In genomic region chr9:113454914-113455761, GRCh38 we compare ENCODE assay signal across 5 cellular contexts. TPM values are rescaled to one million over a fixed set of nuclear protein-coding genes. Genes with fewer than 3 reads are reported as not detected.
DNase-seq lines count a peak whose midpoint lies in the region; ATAC-seq and TF ChIP-seq lines count a peak whose summit lies in the region.

No MANE protein-coding gene starts in this region.

- no TSS peak for BruUV-seq in IMR-90 (replicated peaks; lab: Mats Ljungman, UMichigan)

- H2BK5ac ChIP-seq in IMR-90 (ENCODE audit: low read depth, low read length, poor library complexity, severe bottlenecking): peak overlapping the region; percentile 98

- WGBS in IMR-90 (ENCODE audit: extremely low coverage in 2 of 2, insufficient read length in 1 of 2), 2 experiments: no CpG with 5 or more reads among the region's 5 CpGs

- intact Hi-C loops in IMR-90 (cut with micrococcal nuclease): loop anchor here (1.0 to 5.0 kb wide), 4 partner anchors 30 to 136 kb away; no protein-coding TSS in a partner anchor
- intact Hi-C loops in breast epithelium (cut with DNase I; ENCODE audit: low total_unique reads): no loop called here

- H3K9me1 ChIP-seq in IMR-90 (ENCODE audit: insufficient read depth, low read length): peaks cover 7% of the 10 kb centered on the region; the same call in 1 of the 2 replicates

- no peak for TF ChIP-seq CTCF in IMR-90 (conservative IDR thresholded peaks at IDR 0.05; ENCODE audit: low read depth, low read length)
- no peak for TF ChIP-seq CTCF in breast epithelium (IDR thresholded peaks at IDR 0.05)
- no peak for TF ChIP-seq CTCF in osteocyte (IDR thresholded peaks at IDR 0.05)

- peak overlapping the region; percentile 96 for H4K91ac ChIP-seq in IMR-90 (ENCODE audit: insufficient read depth, low read depth, low read length)

- H3K36me3 ChIP-seq in IMR-90 (ENCODE audit: control insufficient read depth, insufficient read depth, low read length) (no peaks in the 10 kb centered on the region), breast epithelium (no peaks in the 10 kb centered on the region)
- H3K36me3 ChIP-seq in effector memory CD4-positive, alpha-beta T cell (ENCODE audit: control insufficient read depth, insufficient read depth, low read length): no peaks in the 10 kb centered on the region

- no peaks in the 10 kb centered on the region for H3K9me3 Mint-ChIP-seq in osteocyte (ENCODE audit: unreplicated experiment)

- H3K4ac ChIP-seq in IMR-90 (ENCODE audit: low read depth, low read length): peak overlapping the region; percentile 93

- no peaks in the 10 kb centered on the region for H4K20me1 ChIP-seq in IMR-90 (ENCODE audit: insufficient read depth, low read length)

- no peaks in the 10 kb centered on the region for H3K36me3 Mint-ChIP-seq in osteocyte (ENCODE audit: unreplicated experiment)

- peak; percentile 92 for ATAC-seq in IMR-90 (ENCODE audit: low read depth)

- H2BK120ac ChIP-seq in IMR-90 (ENCODE audit: low read depth, low read length): peak overlapping the region; percentile 98

- no peaks in the 10 kb centered on the region for H3K79me1 ChIP-seq in IMR-90 (ENCODE audit: low read depth in 1 of 2, low read length in 2 of 2)

- H3K14ac ChIP-seq in IMR-90 (replicated peaks; ENCODE audit: low read depth, low read length): peak overlapping the region; percentile 57

- H3K27ac ChIP-seq in IMR-90 (ENCODE audit: insufficient read depth, low read length): peak overlapping the region; percentile 100
- peak overlapping the region; percentile 82 to 88 for H3K27ac ChIP-seq in breast epithelium
- H3K27ac ChIP-seq in effector memory CD4-positive, alpha-beta T cell (ENCODE audit: insufficient read depth, low read length, poor library complexity, severe bottlenecking): no peak overlapping the region

- peak overlapping the region; percentile 93 to 94 for H4K8ac ChIP-seq in IMR-90 (ENCODE audit: low read depth in 2 of 2, low read length in 2 of 2)

- peak overlapping the region; percentile 88 for H2BK15ac ChIP-seq in IMR-90 (ENCODE audit: low read depth, low read length)

- peak overlapping the region; percentile 100 for H3K18ac ChIP-seq in IMR-90 (ENCODE audit: low read depth, low read length)

- in situ Hi-C loops in IMR-90 (cut with MboI; ENCODE audit: low sequenced_read_pairs): loop anchor here (5.0 kb wide), 1 partner anchor 127 kb away; no protein-coding TSS in a partner anchor

- CTCF ChIA-PET in IMR-90 (lab: Yijun Ruan, JAX): interaction anchor here (1.0 to 2.3 kb wide), 6 partner anchors 9 to 203 kb away, joined by 4 to 10 read pairs (median 8); no protein-coding TSS in a partner anchor

- 0 out of 2 replicates have a peak, but pooled peaks have one; percentile 11 for TF ChIP-seq RAD21 in IMR-90 (IDR thresholded peaks at IDR 0.05; ENCODE audit: low read length)

- H3K23ac ChIP-seq in IMR-90 (ENCODE audit: low read depth, low read length): peak overlapping the region; percentile 85

- POLR2A ChIA-PET in IMR-90 (lab: Charles Lee; ENCODE audit: unreplicated experiment): interaction anchor here (1.1 kb wide), 1 partner anchor 146 kb away, joined by 3 read pairs; no protein-coding TSS in a partner anchor

- H3K9me3 ChIP-seq in IMR-90 (ENCODE audit: control insufficient read depth, insufficient read depth, low read length): no peaks in the 10 kb centered on the region
- no peaks in the 10 kb centered on the region for H3K9me3 ChIP-seq in breast epithelium
- no peaks in the 10 kb centered on the region for H3K9me3 ChIP-seq in effector memory CD4-positive, alpha-beta T cell (ENCODE audit: control insufficient read depth, low read length)

- H3K27ac Mint-ChIP-seq in osteocyte (ENCODE audit: unreplicated experiment): peak overlapping the region; percentile 95

- dilution Hi-C loops in IMR-90 (cut with HindIII; ENCODE audit: low sequenced_read_pairs, unreplicated experiment): no loop called here

- no peak overlapping the region for H3K4me3 Mint-ChIP-seq in osteocyte (ENCODE audit: unreplicated experiment)

- H3K27me3 ChIP-seq in IMR-90 (ENCODE audit: control insufficient read depth, insufficient read depth, low read length): no peaks in the 10 kb centered on the region
- H3K27me3 ChIP-seq in breast epithelium: no peaks in the 10 kb centered on the region
- no peaks in the 10 kb centered on the region for H3K27me3 ChIP-seq in effector memory CD4-positive, alpha-beta T cell (replicated peaks; ENCODE audit: control insufficient read depth, insufficient read depth, low read length, poor library complexity, severe bottlenecking)

- H3K9ac ChIP-seq in IMR-90 (ENCODE audit: low read depth, low read length): peak overlapping the region; percentile 68

- peaks cover 30% of the 10 kb centered on the region for H3K4me1 Mint-ChIP-seq in osteocyte (ENCODE audit: unreplicated experiment)

- 0 out of 2 replicates have a peak, but pooled peaks have one; percentile 36 for TF ChIP-seq POLR2A in IMR-90 (IDR thresholded peaks at IDR 0.05; ENCODE audit: low read depth, low read length)
- no peak for TF ChIP-seq POLR2A in breast epithelium (IDR thresholded peaks at IDR 0.05)

- peak overlapping the region; percentile 76 for H2AK5ac ChIP-seq in IMR-90 (ENCODE audit: low read depth, low read length)

- H3K56ac ChIP-seq in IMR-90 (ENCODE audit: extremely low read depth, insufficient read depth, low read length): peak overlapping the region; percentile 80

- H2AK9ac ChIP-seq in IMR-90 (replicated peaks; ENCODE audit: low read depth, low read length, poor library complexity): peak overlapping the region; percentile 7

- H3K4me2 ChIP-seq in IMR-90 (ENCODE audit: low read depth, low read length): peak overlapping the region; percentile 48

- H3K4me3 ChIP-seq in IMR-90 (ENCODE audit: insufficient read depth, low read depth, low read length) (no peak overlapping the region), breast epithelium (no peak overlapping the region)
- H3K4me3 ChIP-seq in effector memory CD4-positive, alpha-beta T cell (ENCODE audit: insufficient read depth, low read depth, low read length, poor library complexity, severe bottlenecking): no peak overlapping the region

- peak overlapping the region; percentile 94 for H2BK20ac ChIP-seq in IMR-90 (ENCODE audit: low read depth, low read length)

- no peaks in the 10 kb centered on the region for H3K27me3 Mint-ChIP-seq in osteocyte (ENCODE audit: unreplicated experiment)

- H4K5ac ChIP-seq in IMR-90 (ENCODE audit: low read depth, low read length): peak overlapping the region; percentile 100

- DNase-seq in IMR-90: peak; percentile 93
- DNase-seq in breast epithelium (ENCODE audit: low spot score in 2 of 2): no peak
- DNase-seq in osteocyte (ENCODE audit: extremely low spot score, unreplicated experiment): peak; percentile 53
- DNase-seq in stimulated activated naive CD4-positive, alpha-beta T cell (lab: John Stamatoyannopoulos, UW): no peak
- no peak for DNase-seq in effector memory CD4-positive, alpha-beta T cell

- peak overlapping the region; percentile 68 for H2AFZ ChIP-seq in IMR-90 (replicated peaks; ENCODE audit: low read length, poor library complexity)

- H3K4me1 ChIP-seq in IMR-90 (ENCODE audit: control insufficient read depth, insufficient read depth, low read length) (peaks cover 15% of the 10 kb centered on the region), breast epithelium (peaks cover 0 to 3% of the 10 kb centered on the region in 2 donors)
- H3K4me1 ChIP-seq in effector memory CD4-positive, alpha-beta T cell (ENCODE audit: control insufficient read depth, insufficient read depth, low read length, poor library complexity, severe bottlenecking): no peaks in the 10 kb centered on the region

TF ChIP-seq in IMR-90, 13 proteins besides CTCF, POLR2A, EP300 and RAD21 (continues in another document):
- TF ChIP-seq USF2 (IDR thresholded peaks at IDR 0.05; ENCODE audit: low read depth, low read length) (no peak), MAZ (IDR thresholded peaks at IDR 0.05; ENCODE audit: borderline replicate concordance, low read depth, low read length) (no peak), CEBPB (IDR thresholded peaks at IDR 0.05; ENCODE audit: low read depth, low read length) (no peak), MAFK (IDR thresholded peaks at IDR 0.05; ENCODE audit: low read depth, low read length) (peak; percentile 68)

RNA-seq across cellular contexts. Expression of gene RGS3, which starts 8.4 kb away (rescaled TPM):
- total RNA-seq in IMR-90 (2012; rRNA removed) (51.8 and 53.3 TPM in 2 replicates), breast epithelium (10 to 100 TPM; 31.7 to 49.0 (median 35.4) TPM), osteocyte (53.8 and 67.8 TPM in 2 replicates)
- polyA plus RNA-seq in IMR-90 (2012; rRNA removed): 65.6 and 68.7 TPM in 2 replicates
- 40.0 and 73.3 TPM in 2 replicates for polyA plus RNA-seq in IMR-90 (2012; cell fraction: cytosol; rRNA removed)
- polyA plus RNA-seq in IMR-90 (2012; cell fraction: nucleus; rRNA removed; ENCODE audit: low replicate concordance): 93.2 and 94.6 TPM in 2 replicates

RNA-seq across cellular contexts. Expression of gene C9orf43, which starts 44.6 kb away (rescaled TPM):
- total RNA-seq in IMR-90 (2012; rRNA removed) (0.28 and 0.36 TPM in 2 replicates), breast epithelium (1 to 10 TPM in 1 of 3 donors, under 1 TPM in 2; 0.59 to 1.6 (median 0.66) TPM), osteocyte (0.43 and 0.55 TPM in 2 replicates)
- polyA plus RNA-seq in IMR-90 (2012; rRNA removed): 0.24 and 0.46 TPM in 2 replicates
- 0.03 and 0.18 TPM in 2 replicates for polyA plus RNA-seq in IMR-90 (2012; cell fraction: cytosol; rRNA removed)
- 0.28 and 0.56 TPM in 2 replicates for polyA plus RNA-seq in IMR-90 (2012; cell fraction: nucleus; rRNA removed; ENCODE audit: low replicate concordance)

RNA-seq across cellular contexts. Expression of gene POLE3, which starts 44.7 kb away (rescaled TPM):
- total RNA-seq in IMR-90 (2012; rRNA removed): 43.0 and 48.3 TPM in 2 replicates
- 33.4 and 34.8 TPM in 2 replicates for polyA plus RNA-seq in IMR-90 (2012; rRNA removed)
- polyA plus RNA-seq in IMR-90 (2012; cell fraction: cytosol; rRNA removed): 14.6 and 19.9 TPM in 2 replicates
- 35.9 and 55.9 TPM in 2 replicates for polyA plus RNA-seq in IMR-90 (2012; cell fraction: nucleus; rRNA removed; ENCODE audit: low replicate concordance)
- total RNA-seq in breast epithelium: 10 to 100 TPM; 34.2 to 46.1 (median 35.1) TPM
- total RNA-seq in osteocyte: 32.0 and 35.5 TPM in 2 replicates

RNA-seq across cellular contexts. Expression of gene ALAD, which starts 54.1 kb away (rescaled TPM):
- total RNA-seq in IMR-90 (2012; rRNA removed) (10.3 and 11.1 TPM in 2 replicates), breast epithelium (10 to 100 TPM; 27.4 to 28.5 (median 28.3) TPM), osteocyte (26.2 and 27.4 TPM in 2 replicates)
- polyA plus RNA-seq in IMR-90 (2012; rRNA removed): 14.9 and 15.6 TPM in 2 replicates
- polyA plus RNA-seq in IMR-90 (2012; cell fraction: cytosol; rRNA removed): 9.6 and 10.7 TPM in 2 replicates
- polyA plus RNA-seq in IMR-90 (2012; cell fraction: nucleus; rRNA removed; ENCODE audit: low replicate concordance): 20.4 and 20.8 TPM in 2 replicates

Comparison
In these comparisons a context has a peak if more than half of its experiments do, and no peak if none do; other contexts are left out.
1. DNase-seq: peak in IMR-90 (single experiment) and osteocyte (single experiment); none in breast epithelium (0 of 2), stimulated activated naive CD4-positive, alpha-beta T cell (0 of 6) and effector memory CD4-positive, alpha-beta T cell (0 of 3).